Comparison of ENCODE assay signal across 17 cellular contexts in genomic region chrX:78384486-78384885, GRCh38. TPM values are rescaled to one million over a fixed set of nuclear protein-coding genes. Genes with fewer than 3 reads are reported as not detected.
A peak's percentile ranks its signal among the peaks of the same experiment; 100 is the strongest.
DNase-seq lines count a peak whose midpoint lies in the region; ATAC-seq lines count a peak whose summit lies in the region.
"Had no signal": no experiment of that assay in that cellular context is flagged by ENCODE, and none has a peak within 500 bp of the region (broad histone marks: within the 10 kb centered on the region; RNA-seq: fewer than 3 reads in every experiment).

No MANE protein-coding gene starts in this region.

- ATAC-seq in esophagus mucosa (peak; percentile 78), GM19328 (IDR thresholded peaks at IDR 0.05; ENCODE audit: unreplicated experiment) (no peak)
- ATAC-seq: A549; CD8-positive, alpha-beta T cell; HCT116 had no signal

- peak; percentile 62 for DNase-seq in LHCN-M2 (ENCODE audit: low read depth)
- peak; percentile 6 for DNase-seq in RPMI7951 (ENCODE audit: low read depth)
- DNase-seq in myocyte (ENCODE audit: low read depth): peak; percentile 83
- DNase-seq in stimulated activated naive CD4-positive, alpha-beta T cell treated with Interleukin-2 at 50 U/mL for 16 hours (lab: John Stamatoyannopoulos, UW): no peak
- no peak for DNase-seq in NCI-H128 (lab: John Stamatoyannopoulos, UW; ENCODE audit: unreplicated experiment)
- DNase-seq: COR-L47, DMS153, DMS79 treated with DMSO at 0.1 percent for 48 hours, EL, GDM1, GM23248 had no signal

RNA-seq across cellular contexts. Expression of gene CYSLTR1, which starts 57.1 kb away (rescaled TPM):
- total RNA-seq in LHCN-M2 (2014; rRNA removed) (0.06 TPM in 2 replicates), esophagus mucosa (0.52 TPM), myocyte (1.1 and 9.5 TPM in 2 replicates)
- polyA plus RNA-seq in LHCN-M2 (2012): 0.02 TPM
- total RNA-seq in RPMI7951 (2014; rRNA removed; shearing (Covaris generic)): not detected in 2 replicates
- polyA plus RNA-seq in myocyte (2012): 0.44 TPM
- total RNA-seq: GM23248 had no signal
- polyA plus RNA-seq: A549, BJ, GM23248 had no signal

Comparison
In these comparisons a context has a peak if more than half of its experiments do, and no peak if none do; other contexts are left out.
1. DNase-seq: peak in LHCN-M2 (single experiment), RPMI7951 (single experiment) and myocyte (single experiment); none in stimulated activated naive CD4-positive, alpha-beta T cell treated with Interleukin-2 at 50 U/mL for 16 hours (single experiment) and NCI-H128 (single experiment).